In the genomic region with DNA sequence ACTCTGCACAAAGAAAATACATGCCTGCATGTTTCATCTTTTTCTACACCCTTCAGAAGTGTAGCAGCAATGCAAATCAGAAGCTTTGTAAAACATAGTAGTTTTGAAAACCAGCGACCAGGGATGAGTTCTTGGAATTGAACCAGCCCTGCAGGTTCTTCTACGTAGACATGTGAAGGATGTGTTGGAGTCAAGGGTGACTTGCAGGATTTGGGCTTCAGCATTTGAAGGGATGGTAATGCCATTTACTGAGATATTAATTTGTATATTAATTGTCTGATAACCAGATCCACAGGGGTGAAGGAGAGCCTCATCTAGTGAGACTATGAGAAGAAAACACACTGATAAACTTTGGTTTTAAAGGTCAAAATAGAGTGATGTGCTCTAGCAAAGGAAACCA, we compare ENCODE assay signal across 2 cellular contexts.
TF ChIP-seq lines count a peak whose summit lies in the region.

No MANE protein-coding gene starts in this region.

TF ChIP-seq in GM23338, 12 proteins besides CTCF, POLR2A, EP300 and RAD21 (continues in another document):
- TF ChIP-seq, protein P1, sequence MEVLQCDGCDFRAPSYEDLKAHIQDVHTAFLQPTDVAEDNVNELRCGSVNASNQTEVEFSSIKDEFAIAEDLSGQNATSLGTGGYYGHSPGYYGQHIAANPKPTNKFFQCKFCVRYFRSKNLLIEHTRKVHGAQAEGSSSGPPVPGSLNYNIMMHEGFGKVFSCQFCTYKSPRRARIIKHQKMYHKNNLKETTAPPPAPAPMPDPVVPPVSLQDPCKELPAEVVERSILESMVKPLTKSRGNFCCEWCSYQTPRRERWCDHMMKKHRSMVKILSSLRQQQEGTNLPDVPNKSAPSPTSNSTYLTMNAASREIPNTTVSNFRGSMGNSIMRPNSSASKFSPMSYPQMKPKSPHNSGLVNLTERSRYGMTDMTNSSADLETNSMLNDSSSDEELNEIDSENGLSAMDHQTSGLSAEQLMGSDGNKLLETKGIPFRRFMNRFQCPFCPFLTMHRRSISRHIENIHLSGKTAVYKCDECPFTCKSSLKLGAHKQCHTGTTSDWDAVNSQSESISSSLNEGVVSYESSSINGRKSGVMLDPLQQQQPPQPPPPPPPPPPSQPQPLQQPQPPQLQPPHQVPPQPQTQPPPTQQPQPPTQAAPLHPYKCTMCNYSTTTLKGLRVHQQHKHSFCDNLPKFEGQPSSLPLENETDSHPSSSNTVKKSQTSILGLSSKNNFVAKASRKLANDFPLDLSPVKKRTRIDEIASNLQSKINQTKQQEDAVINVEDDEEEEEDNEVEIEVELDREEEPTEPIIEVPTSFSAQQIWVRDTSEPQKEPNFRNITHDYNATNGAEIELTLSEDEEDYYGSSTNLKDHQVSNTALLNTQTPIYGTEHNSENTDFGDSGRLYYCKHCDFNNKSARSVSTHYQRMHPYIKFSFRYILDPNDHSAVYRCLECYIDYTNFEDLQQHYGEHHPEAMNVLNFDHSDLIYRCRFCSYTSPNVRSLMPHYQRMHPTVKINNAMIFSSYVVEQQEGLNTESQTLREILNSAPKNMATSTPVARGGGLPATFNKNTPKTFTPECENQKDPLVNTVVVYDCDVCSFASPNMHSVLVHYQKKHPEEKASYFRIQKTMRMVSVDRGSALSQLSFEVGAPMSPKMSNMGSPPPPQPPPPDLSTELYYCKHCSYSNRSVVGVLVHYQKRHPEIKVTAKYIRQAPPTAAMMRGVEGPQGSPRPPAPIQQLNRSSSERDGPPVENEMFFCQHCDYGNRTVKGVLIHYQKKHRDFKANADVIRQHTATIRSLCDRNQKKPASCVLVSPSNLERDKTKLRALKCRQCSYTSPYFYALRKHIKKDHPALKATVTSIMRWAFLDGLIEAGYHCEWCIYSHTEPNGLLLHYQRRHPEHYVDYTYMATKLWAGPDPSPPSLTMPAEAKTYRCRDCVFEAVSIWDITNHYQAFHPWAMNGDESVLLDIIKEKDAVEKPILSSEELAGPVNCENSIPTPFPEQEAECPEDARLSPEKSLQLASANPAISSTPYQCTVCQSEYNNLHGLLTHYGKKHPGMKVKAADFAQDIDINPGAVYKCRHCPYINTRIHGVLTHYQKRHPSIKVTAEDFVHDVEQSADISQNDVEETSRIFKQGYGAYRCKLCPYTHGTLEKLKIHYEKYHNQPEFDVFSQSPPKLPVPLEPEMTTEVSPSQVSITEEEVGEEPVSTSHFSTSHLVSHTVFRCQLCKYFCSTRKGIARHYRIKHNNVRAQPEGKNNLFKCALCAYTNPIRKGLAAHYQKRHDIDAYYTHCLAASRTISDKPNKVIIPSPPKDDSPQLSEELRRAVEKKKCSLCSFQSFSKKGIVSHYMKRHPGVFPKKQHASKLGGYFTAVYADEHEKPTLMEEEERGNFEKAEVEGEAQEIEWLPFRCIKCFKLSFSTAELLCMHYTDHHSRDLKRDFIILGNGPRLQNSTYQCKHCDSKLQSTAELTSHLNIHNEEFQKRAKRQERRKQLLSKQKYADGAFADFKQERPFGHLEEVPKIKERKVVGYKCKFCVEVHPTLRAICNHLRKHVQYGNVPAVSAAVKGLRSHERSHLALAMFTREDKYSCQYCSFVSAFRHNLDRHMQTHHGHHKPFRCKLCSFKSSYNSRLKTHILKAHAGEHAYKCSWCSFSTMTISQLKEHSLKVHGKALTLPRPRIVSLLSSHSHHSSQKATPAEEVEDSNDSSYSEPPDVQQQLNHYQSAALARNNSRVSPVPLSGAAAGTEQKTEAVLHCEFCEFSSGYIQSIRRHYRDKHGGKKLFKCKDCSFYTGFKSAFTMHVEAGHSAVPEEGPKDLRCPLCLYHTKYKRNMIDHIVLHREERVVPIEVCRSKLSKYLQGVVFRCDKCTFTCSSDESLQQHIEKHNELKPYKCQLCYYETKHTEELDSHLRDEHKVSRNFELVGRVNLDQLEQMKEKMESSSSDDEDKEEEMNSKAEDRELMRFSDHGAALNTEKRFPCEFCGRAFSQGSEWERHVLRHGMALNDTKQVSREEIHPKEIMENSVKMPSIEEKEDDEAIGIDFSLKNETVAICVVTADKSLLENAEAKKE (CRISPR knock-in tag; IDR thresholded peaks at IDR 0.05): no peak
- TF ChIP-seq ZNF114 (CRISPR knock-in tag; IDR thresholded peaks at IDR 0.05) (no peak), NANOG (IDR thresholded peaks at IDR 0.05; ENCODE audit: borderline replicate concordance) (no peak), EZH2 (IDR thresholded peaks at IDR 0.05; ENCODE audit: low read depth, unreplicated experiment) (no peak), EZH2phosphoT487 (IDR thresholded peaks at IDR 0.05; ENCODE audit: unreplicated experiment) (no peak), JUNB (IDR thresholded peaks at IDR 0.05; ENCODE audit: unreplicated experiment) (no peak), CREB1 (CRISPR knock-in tag; IDR thresholded peaks at IDR 0.05; ENCODE audit: low read depth) (no peak), ZNF331 (CRISPR knock-in tag; IDR thresholded peaks at IDR 0.05; ENCODE audit: low read depth) (no peak)
- TF ChIP-seq, protein P2, sequence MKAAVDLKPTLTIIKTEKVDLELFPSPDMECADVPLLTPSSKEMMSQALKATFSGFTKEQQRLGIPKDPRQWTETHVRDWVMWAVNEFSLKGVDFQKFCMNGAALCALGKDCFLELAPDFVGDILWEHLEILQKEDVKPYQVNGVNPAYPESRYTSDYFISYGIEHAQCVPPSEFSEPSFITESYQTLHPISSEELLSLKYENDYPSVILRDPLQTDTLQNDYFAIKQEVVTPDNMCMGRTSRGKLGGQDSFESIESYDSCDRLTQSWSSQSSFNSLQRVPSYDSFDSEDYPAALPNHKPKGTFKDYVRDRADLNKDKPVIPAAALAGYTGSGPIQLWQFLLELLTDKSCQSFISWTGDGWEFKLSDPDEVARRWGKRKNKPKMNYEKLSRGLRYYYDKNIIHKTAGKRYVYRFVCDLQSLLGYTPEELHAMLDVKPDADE (IDR thresholded peaks at IDR 0.05): no peak
- TF ChIP-seq, protein P3, sequence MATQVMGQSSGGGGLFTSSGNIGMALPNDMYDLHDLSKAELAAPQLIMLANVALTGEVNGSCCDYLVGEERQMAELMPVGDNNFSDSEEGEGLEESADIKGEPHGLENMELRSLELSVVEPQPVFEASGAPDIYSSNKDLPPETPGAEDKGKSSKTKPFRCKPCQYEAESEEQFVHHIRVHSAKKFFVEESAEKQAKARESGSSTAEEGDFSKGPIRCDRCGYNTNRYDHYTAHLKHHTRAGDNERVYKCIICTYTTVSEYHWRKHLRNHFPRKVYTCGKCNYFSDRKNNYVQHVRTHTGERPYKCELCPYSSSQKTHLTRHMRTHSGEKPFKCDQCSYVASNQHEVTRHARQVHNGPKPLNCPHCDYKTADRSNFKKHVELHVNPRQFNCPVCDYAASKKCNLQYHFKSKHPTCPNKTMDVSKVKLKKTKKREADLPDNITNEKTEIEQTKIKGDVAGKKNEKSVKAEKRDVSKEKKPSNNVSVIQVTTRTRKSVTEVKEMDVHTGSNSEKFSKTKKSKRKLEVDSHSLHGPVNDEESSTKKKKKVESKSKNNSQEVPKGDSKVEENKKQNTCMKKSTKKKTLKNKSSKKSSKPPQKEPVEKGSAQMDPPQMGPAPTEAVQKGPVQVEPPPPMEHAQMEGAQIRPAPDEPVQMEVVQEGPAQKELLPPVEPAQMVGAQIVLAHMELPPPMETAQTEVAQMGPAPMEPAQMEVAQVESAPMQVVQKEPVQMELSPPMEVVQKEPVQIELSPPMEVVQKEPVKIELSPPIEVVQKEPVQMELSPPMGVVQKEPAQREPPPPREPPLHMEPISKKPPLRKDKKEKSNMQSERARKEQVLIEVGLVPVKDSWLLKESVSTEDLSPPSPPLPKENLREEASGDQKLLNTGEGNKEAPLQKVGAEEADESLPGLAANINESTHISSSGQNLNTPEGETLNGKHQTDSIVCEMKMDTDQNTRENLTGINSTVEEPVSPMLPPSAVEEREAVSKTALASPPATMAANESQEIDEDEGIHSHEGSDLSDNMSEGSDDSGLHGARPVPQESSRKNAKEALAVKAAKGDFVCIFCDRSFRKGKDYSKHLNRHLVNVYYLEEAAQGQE (IDR thresholded peaks at IDR 0.05; ENCODE audit: unreplicated experiment): no peak

TF ChIP-seq in IMR-90, 13 proteins besides CTCF, POLR2A, EP300 and RAD21:
- TF ChIP-seq RCOR1 (IDR thresholded peaks at IDR 0.05; ENCODE audit: insufficient replicate concordance, low read length) (no peak), MAFK (IDR thresholded peaks at IDR 0.05; ENCODE audit: low read depth, low read length) (no peak), FOS (IDR thresholded peaks at IDR 0.05; ENCODE audit: low read depth, low read length) (no peak), MXI1 (IDR thresholded peaks at IDR 0.05; ENCODE audit: borderline replicate concordance, low read depth, low read length) (no peak), BHLHE40 (IDR thresholded peaks at IDR 0.05; ENCODE audit: low read depth, low read length) (no peak), MAZ (IDR thresholded peaks at IDR 0.05; ENCODE audit: borderline replicate concordance, low read depth, low read length) (no peak), SMC3 (IDR thresholded peaks at IDR 0.05; ENCODE audit: low read depth, low read length) (no peak), CHD1 (IDR thresholded peaks at IDR 0.05; ENCODE audit: low read depth, low read length) (no peak), NFE2L2 (IDR thresholded peaks at IDR 0.05; ENCODE audit: low read depth, low read length) (no peak), CEBPB (IDR thresholded peaks at IDR 0.05; ENCODE audit: low read depth, low read length) (no peak), RFX5 (IDR thresholded peaks at IDR 0.05; ENCODE audit: low read depth, low read length) (no peak)
- TF ChIP-seq, protein P4, sequence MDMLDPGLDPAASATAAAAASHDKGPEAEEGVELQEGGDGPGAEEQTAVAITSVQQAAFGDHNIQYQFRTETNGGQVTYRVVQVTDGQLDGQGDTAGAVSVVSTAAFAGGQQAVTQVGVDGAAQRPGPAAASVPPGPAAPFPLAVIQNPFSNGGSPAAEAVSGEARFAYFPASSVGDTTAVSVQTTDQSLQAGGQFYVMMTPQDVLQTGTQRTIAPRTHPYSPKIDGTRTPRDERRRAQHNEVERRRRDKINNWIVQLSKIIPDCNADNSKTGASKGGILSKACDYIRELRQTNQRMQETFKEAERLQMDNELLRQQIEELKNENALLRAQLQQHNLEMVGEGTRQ (IDR thresholded peaks at IDR 0.05; ENCODE audit: low read depth, low read length): no peak
- TF ChIP-seq, protein P5, sequence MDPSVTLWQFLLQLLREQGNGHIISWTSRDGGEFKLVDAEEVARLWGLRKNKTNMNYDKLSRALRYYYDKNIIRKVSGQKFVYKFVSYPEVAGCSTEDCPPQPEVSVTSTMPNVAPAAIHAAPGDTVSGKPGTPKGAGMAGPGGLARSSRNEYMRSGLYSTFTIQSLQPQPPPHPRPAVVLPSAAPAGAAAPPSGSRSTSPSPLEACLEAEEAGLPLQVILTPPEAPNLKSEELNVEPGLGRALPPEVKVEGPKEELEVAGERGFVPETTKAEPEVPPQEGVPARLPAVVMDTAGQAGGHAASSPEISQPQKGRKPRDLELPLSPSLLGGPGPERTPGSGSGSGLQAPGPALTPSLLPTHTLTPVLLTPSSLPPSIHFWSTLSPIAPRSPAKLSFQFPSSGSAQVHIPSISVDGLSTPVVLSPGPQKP (IDR thresholded peaks at IDR 0.05; ENCODE audit: borderline replicate concordance, low read depth, low read length): no peak
